Comparison of ENCODE assay signal across 25 cellular contexts in the genomic region with DNA sequence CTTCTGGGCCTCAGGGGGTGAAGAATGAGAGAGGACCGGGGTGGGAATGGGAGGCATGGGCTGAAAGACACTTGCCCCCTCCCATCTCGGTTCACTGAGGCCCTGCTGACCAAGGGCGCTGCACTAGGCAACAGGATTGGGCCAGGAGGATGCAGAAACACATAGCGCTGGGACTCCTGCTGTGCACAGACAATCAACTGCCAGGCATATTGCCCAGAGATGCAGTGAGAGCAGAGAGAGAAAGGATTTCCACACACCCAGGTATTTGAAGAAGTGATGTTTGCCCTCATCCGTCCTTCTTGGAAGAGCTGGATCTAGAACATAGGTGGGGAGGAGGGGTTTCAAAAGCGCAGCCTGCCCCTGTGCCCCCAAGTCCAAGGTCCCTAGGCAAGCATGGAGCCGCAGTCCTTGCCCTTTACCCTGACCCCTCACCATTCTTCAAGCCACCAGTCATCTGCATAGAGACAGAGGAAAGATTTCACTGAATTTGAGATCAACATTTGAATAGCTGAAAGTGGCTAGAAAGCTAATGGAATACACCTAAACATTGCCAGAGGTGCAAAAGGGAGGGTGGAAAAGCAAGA. TPM values are rescaled to one million over a fixed set of nuclear protein-coding genes. Genes with fewer than 3 reads are reported as not detected.
A peak's percentile ranks its signal among the peaks of the same experiment; 100 is the strongest.
DNase-seq lines count a peak whose midpoint lies in the region; ATAC-seq, FAIRE-seq and TF ChIP-seq lines count a peak whose summit lies in the region.
"Had no signal": no experiment of that assay in that cellular context is flagged by ENCODE, and none has a peak within 500 bp of the region (broad histone marks: within the 10 kb centered on the region; RNA-seq: fewer than 3 reads in every experiment).

No MANE protein-coding gene starts in this region.

- no peak overlapping the region for H3T11ph ChIP-seq in H9 (ENCODE audit: low read length)

- H3K36me3 ChIP-seq in HepG2 (replicated peaks in 1 of 2; ENCODE audit: control insufficient read depth in 1 of 2, insufficient read depth in 2 of 2, low read length in 2 of 2) = no peaks in the 10 kb centered on the region
- no peaks in the 10 kb centered on the region for H3K36me3 ChIP-seq in aorta (ENCODE audit: control insufficient read depth in 1 of 2, insufficient read depth in 2 of 2, low read length in 1 of 2)
- H3K36me3 ChIP-seq: HAP-1, tibial nerve had no signal

- H3K79me1 ChIP-seq in H9 (ENCODE audit: insufficient read depth, low read depth, low read length, poor library complexity, severe bottlenecking) = no peaks in the 10 kb centered on the region

- H3K27ac Mint-ChIP-seq in H9 = peak overlapping the region in 2 of 3 experiments; percentile 13 to 77; a peak in 3 of 7 replicates
- H3K27ac Mint-ChIP-seq: activated T-cell treated with anti-CD3 and anti-CD28 coated beads, Interleukin-2, amount 50 U/mL, for 72 hours; naive thymus-derived CD4-positive, alpha-beta T cell had no signal

- peaks cover 0 to 2% (median 0%) of the 10 kb centered on the region in 3 experiments; a peak in 1 of 7 replicates for H3K36me3 Mint-ChIP-seq in H9 (ENCODE audit: insufficient read depth in 1 of 3, low read depth in 3 of 3)
- H3K36me3 Mint-ChIP-seq: naive thymus-derived CD4-positive, alpha-beta T cell had no signal

- no peak overlapping the region for H3K23ac ChIP-seq in H9 (ENCODE audit: insufficient read length, low read depth, low read length)

- peaks cover 2% of the 10 kb centered on the region; the same call in 1 of the 2 replicates for H3K4me1 ChIP-seq in H9 (ENCODE audit: insufficient read depth, low read length)
- H3K4me1 ChIP-seq in HepG2 (ENCODE audit: insufficient read depth, low read length) = peaks cover 53% of the 10 kb centered on the region
- peaks cover 0 to 2% of the 10 kb centered on the region in 2 donors for H3K4me1 ChIP-seq in aorta (ENCODE audit: control insufficient read depth in 1 of 2, insufficient read depth in 2 of 2, low read length in 2 of 2)

- no peak overlapping the region for H2AK5ac ChIP-seq in H9 (ENCODE audit: insufficient read length, low read length)

- no peak overlapping the region; the same call in 1 of the 2 replicates for H3K14ac ChIP-seq in H9 (ENCODE audit: insufficient read depth, low read length)

- BruUV-seq in HepG2 (replicated peaks; lab: Mats Ljungman, UMichigan) = no TSS peak

- H3K27ac ChIP-seq in H9 (ENCODE audit: insufficient read length, low read depth, low read length) (no peak overlapping the region), HepG2 (ENCODE audit: extremely low read length, insufficient read depth, low read length) (no peak overlapping the region), aorta (ENCODE audit: low read depth in 1 of 2, low read length in 2 of 2) (no peak overlapping the region)
- H3K27ac ChIP-seq: tibial nerve had no signal

- no peak overlapping the region for H3K56ac ChIP-seq in H9 (ENCODE audit: insufficient read length, low read depth, low read length)

- H3K9me3 Mint-ChIP-seq in H9 = no peaks in the 10 kb centered on the region; a peak in 1 of 5 replicates
- H3K9me3 Mint-ChIP-seq: activated T-cell treated with anti-CD3 and anti-CD28 coated beads, Interleukin-2, amount 50 U/mL, for 72 hours had no signal

- no peaks in the 10 kb centered on the region for H4K20me1 ChIP-seq in H9 (ENCODE audit: control insufficient read depth, insufficient read depth, insufficient read length)
- H4K20me1 ChIP-seq in HepG2 (ENCODE audit: insufficient read depth, low read length) = no peaks in the 10 kb centered on the region

- intact Hi-C loops in HepG2 (cut with micrococcal nuclease; ENCODE audit: unreplicated experiment) (no loop called here), aorta (cut with DNase I) (no loop called here)

- no peak overlapping the region for H4K5ac ChIP-seq in H9 (ENCODE audit: insufficient read length, low read depth, low read length)

- H3K18ac ChIP-seq in H9 (ENCODE audit: insufficient read length, low read depth, low read length) = no peak overlapping the region

- CTCF ChIA-PET in HepG2 (lab: Yijun Ruan, JAX; ENCODE audit: low intra/inter-chr PET ratio, low total read pairs) = no interaction called here

- DNase-seq in H9 (peak; percentile 52), NCI-H69 (lab: John Stamatoyannopoulos, UW) (peak; percentile 68), HepG2 (ENCODE audit: low spot score) (no peak), aorta (peak; percentile 5 to 9), NCI-H1436 treated with DMSO at 0.1 percent for 48 hours (lab: John Stamatoyannopoulos, UW) (no peak)
- DNase-seq: activated CD4-positive, alpha-beta T cell treated with anti-CD3 and anti-CD28 coated beads for 4 hours; activated naive CD4-positive, alpha-beta T cell treated with anti-CD3 and anti-CD28 coated beads, Interleukin-2, amount 50 U/mL, for 16 hours; activated T-cell treated with anti-CD3 and anti-CD28 coated beads, Interleukin-2, amount 50 U/mL, for 72 hours; AML-193; anterior cingulate cortex; central memory CD4-positive, alpha-beta T cell; GDM1; mammary epithelial cell; naive thymus-derived CD4-positive, alpha-beta T cell; NCI-H1105 treated with DMSO at 0.1 percent for 48 hours; NCI-H526 treated with DMSO at 0.1 percent for 48 hours; posterior cingulate gyrus; SHP77 treated with DMSO at 0.1 percent for 48 hours; stimulated activated naive CD8-positive, alpha-beta T cell treated with anti-CD3 and anti-CD28 coated beads, Interleukin-15, Interleukin-2, amounts not matched to agents 100 U/mL and 50 U/mL, for 24 hours had no signal

- TF ChIP-seq POLR2A in HepG2 (IDR thresholded peaks at IDR 0.05; ENCODE audit: insufficient read depth in 1 of 2, low read depth in 2 of 2, low read length in 2 of 2) = no peak
- TF ChIP-seq POLR2A in GM18505 (IDR thresholded peaks at IDR 0.05; ENCODE audit: borderline replicate concordance, extremely low read depth, insufficient read depth, insufficient read length) = no peak

- FAIRE-seq in HepG2 (lab: Jason Lieb, UNC) = no peak
- FAIRE-seq: frontal cortex, TTC549 had no signal

- no peak overlapping the region for H2BK20ac ChIP-seq in H9 (ENCODE audit: low read depth, low read length, poor library complexity, severe bottlenecking)

- H3K9ac ChIP-seq in H9 (ENCODE audit: extremely low read depth, insufficient read length, low read length) = no peak overlapping the region
- no peak overlapping the region for H3K9ac ChIP-seq in HepG2 (ENCODE audit: insufficient read depth, low read depth, low read length)

- POLR2A ChIA-PET in HepG2 (lab: Yijun Ruan, JAX) = interaction anchor here (1.1 to 5.1 kb wide), 3 partner anchors 9 to 47 kb away, joined by 3 to 33 read pairs (median 6); no protein-coding TSS in a partner anchor

- H3K27me3 ChIP-seq in H9 (ENCODE audit: insufficient read depth, low read length) (no peaks in the 10 kb centered on the region), HepG2 (ENCODE audit: control insufficient read depth in 1 of 2, insufficient read depth in 2 of 2, low read length in 2 of 2) (no peaks in the 10 kb centered on the region), aorta (ENCODE audit: control insufficient read depth in 1 of 2, insufficient read depth in 2 of 2, low read length in 1 of 2) (no peaks in the 10 kb centered on the region)
- H3K27me3 ChIP-seq: tibial nerve had no signal

- H2BK12ac ChIP-seq in H9 (ENCODE audit: insufficient read length, low read depth, low read length) = no peak overlapping the region

- no peaks in the 10 kb centered on the region for H3K9me3 ChIP-seq in H9 (ENCODE audit: control insufficient read depth, low read depth, low read length)
- no peaks in the 10 kb centered on the region for H3K9me3 ChIP-seq in HepG2 (ENCODE audit: low read length)
- H3K9me3 ChIP-seq in aorta (ENCODE audit: control insufficient read depth, low read length) = no peaks in the 10 kb centered on the region
- H3K9me3 ChIP-seq: HAP-1, tibial nerve had no signal

- H3K4me3 ChIP-seq in HepG2 (replicated peaks in 1 of 3; ENCODE audit: insufficient read depth in 1 of 3, low read depth in 2 of 3, low read length in 3 of 3) (no peak overlapping the region), aorta (ENCODE audit: low read length in 2 of 2) (no peak overlapping the region)
- H3K4me3 ChIP-seq: HAP-1, tibial nerve had no signal

- H2AFZ ChIP-seq in H9 (ENCODE audit: low read length) = no peak overlapping the region
- H2AFZ ChIP-seq in HepG2 (ENCODE audit: low read length) = no peak overlapping the region

- no peak overlapping the region for H2BK120ac ChIP-seq in H9 (ENCODE audit: low read depth, low read length, poor library complexity, severe bottlenecking)

- no peak overlapping the region for H4K91ac ChIP-seq in H9 (ENCODE audit: insufficient read length, low read depth, low read length)

- TF ChIP-seq CTCF in H9 (conservative IDR thresholded peaks at IDR 0.05) (no peak), HepG2 (CRISPR knock-in tag; IDR thresholded peaks at IDR 0.05) (no peak)

- no peak overlapping the region for H2BK15ac ChIP-seq in H9 (ENCODE audit: low read depth, low read length)

- ATAC-seq in HepG2 = peak; percentile 16; the same call in 1 of the 3 replicates
- no peak for ATAC-seq in aorta (ENCODE audit: low FRiP score)
- no peak for ATAC-seq in HG03521 (IDR thresholded peaks at IDR 0.05; ENCODE audit: unreplicated experiment)
- no peak for ATAC-seq in GM18505 (IDR thresholded peaks at IDR 0.05; ENCODE audit: unreplicated experiment)
- ATAC-seq: activated T-cell treated with anti-CD3 and anti-CD28 coated beads, Interleukin-2, amount 50 U/mL, for 72 hours; naive thymus-derived CD4-positive, alpha-beta T cell; stimulated activated naive CD8-positive, alpha-beta T cell treated with anti-CD3 and anti-CD28 coated beads, Interleukin-15, Interleukin-2, amounts not matched to agents 100 U/mL and 50 U/mL, for 24 hours had no signal

- in situ Hi-C loops in HepG2 (cut with HindIII; ENCODE audit: extremely low pct_ligation_motif_present, low pct_unique_long_range_greater_than_20kb) = no loop called here

- H3K79me2 ChIP-seq in H9 (ENCODE audit: insufficient read depth, low read length) = no peaks in the 10 kb centered on the region
- H3K79me2 ChIP-seq in HepG2 (ENCODE audit: insufficient read depth, low read length) = no peaks in the 10 kb centered on the region

- H3K4ac ChIP-seq in H9 (ENCODE audit: low read depth, low read length) = no peak overlapping the region

- H3K4me3 Mint-ChIP-seq in H9 = no peak overlapping the region
- H3K4me3 Mint-ChIP-seq: activated T-cell treated with anti-CD3 and anti-CD28 coated beads, Interleukin-2, amount 50 U/mL, for 72 hours; naive thymus-derived CD4-positive, alpha-beta T cell had no signal

- no peak overlapping the region for H4K8ac ChIP-seq in H9 (replicated peaks; ENCODE audit: insufficient read length, low read depth, low read length)

- no peak for TF ChIP-seq RAD21 in HepG2 (CRISPR knock-in tag; IDR thresholded peaks at IDR 0.05)

- peaks cover 42 to 43% of the 10 kb centered on the region in 2 experiments for H3K4me1 Mint-ChIP-seq in H9

- WGBS in H9 (ENCODE audit: extremely low coverage, insufficient read length, low lambda C conversion rate) = no CpG with 5 or more reads among the region's 7 CpGs
- WGBS in HepG2 (ENCODE audit: low lambda C conversion rate) = 19% methylated on average over 6 of the region's 7 CpGs
- 94 to 95% methylated on average over 7 of the region's 7 CpGs for WGBS in aorta, 2 donors

- peaks cover 11% of the 10 kb centered on the region for H3K27me3 Mint-ChIP-seq in H9 (ENCODE audit: low read depth)
- H3K27me3 Mint-ChIP-seq: naive thymus-derived CD4-positive, alpha-beta T cell had no signal

- H3K23me2 ChIP-seq in H9 (ENCODE audit: insufficient read length, low read depth, low read length, poor library complexity, severe bottlenecking) = no peaks in the 10 kb centered on the region

- TF ChIP-seq EP300 in HepG2 (IDR thresholded peaks at IDR 0.05; ENCODE audit: low read depth in 2 of 2, low read length in 2 of 2) (0 out of 4 replicates have a peak, but pooled peaks of 1 of the 2 experiments have one; percentile 32), HepG2 (CRISPR knock-in tag; IDR thresholded peaks at IDR 0.05; ENCODE audit: borderline replicate concordance) (no peak)

- H2BK5ac ChIP-seq in H9 (ENCODE audit: insufficient read length, low read length) = no peak overlapping the region

- H3K4me2 ChIP-seq in H9 (ENCODE audit: insufficient read depth, insufficient read length, low read length) (no peak overlapping the region), HepG2 (ENCODE audit: low read depth, low read length) (peak overlapping the region; percentile 21)

RNA-seq across cellular contexts. Expression of a gene that starts 44.0 kb away (rescaled TPM):
- total RNA-seq in H9 (2021) = 9.2 and 9.5 TPM in 2 replicates
- total RNA-seq in HepG2 (2016; rRNA removed; fragmentation: Illumina TruSeq; extraction: Trizol) = 51.3 and 55.7 TPM in 2 replicates
- total RNA-seq in HepG2 (2016; cell fraction: cytosol; rRNA removed; fragmentation: Illumina TruSeq; extraction: Trizol; ENCODE audit: low read depth) = 14.9 and 19.1 TPM in 2 replicates
- total RNA-seq in HepG2 (2016; cell fraction: insoluble cytoplasmic fraction; rRNA removed; fragmentation: Illumina TruSeq; extraction: Trizol) = 45.5 and 52.6 TPM in 2 replicates
- total RNA-seq in HepG2 (2016; cell fraction: membrane; rRNA removed; fragmentation: Illumina TruSeq; extraction: Trizol) = 16.6 and 16.8 TPM in 2 replicates
- total RNA-seq in HepG2 (2016; cell fraction: nucleus; rRNA removed; fragmentation: Illumina TruSeq; extraction: Trizol) = 72.4 and 83.0 TPM in 2 replicates
- polyA plus RNA-seq in HepG2 (2011; rRNA removed) = 52.9 and 55.1 TPM in 2 replicates
- 28.4 and 33.2 TPM in 2 replicates for polyA plus RNA-seq in HepG2 (2011; cell fraction: cytosol; rRNA removed)
- polyA plus RNA-seq in HepG2 (2011; cell fraction: nucleus; rRNA removed) = 76.4 and 98.4 TPM in 2 replicates
- 48.6 and 60.6 TPM in 2 replicates for polyA plus RNA-seq in HepG2 (2012)
- 1.6 and 1.9 TPM in 2 replicates for polyA plus RNA-seq in HepG2 (2016; cell fraction: cytosol; fragmentation: Illumina TruSeq; extraction: Trizol; ENCODE audit: low read depth)
- polyA plus RNA-seq in HepG2 (2016; cell fraction: insoluble cytoplasmic fraction; fragmentation: Illumina TruSeq; extraction: Trizol; ENCODE audit: low read depth) = 32.3 and 39.6 TPM in 2 replicates
- polyA plus RNA-seq in HepG2 (2016; cell fraction: membrane; fragmentation: Illumina TruSeq; extraction: Trizol; ENCODE audit: low read depth) = 3.7 and 4.3 TPM in 2 replicates
- 56.5 and 64.9 TPM in 2 replicates for polyA plus RNA-seq in HepG2 (2016; cell fraction: nucleus; fragmentation: Illumina TruSeq; extraction: Trizol; ENCODE audit: insufficient read depth, low read depth)
- 29.7 and 302 TPM in 2 replicates for polyA minus RNA-seq in HepG2 (2011; rRNA and poly(A)+ RNA removed; ENCODE audit: low replicate concordance)
- 53.8 and 56.5 TPM in 2 replicates for polyA minus RNA-seq in HepG2 (2011; cell fraction: cytosol; rRNA and poly(A)+ RNA removed)
- polyA minus RNA-seq in HepG2 (2011; cell fraction: nucleus; rRNA and poly(A)+ RNA removed) = 139 and 170 TPM in 2 replicates
- 100 to 1,000 TPM; 117 to 140 TPM for total RNA-seq in aorta
- polyA plus RNA-seq in aorta = 10 to 100 TPM; 40.5 to 56.1 TPM
- polyA plus RNA-seq: naive thymus-derived CD4-positive, alpha-beta T cell had no signal

Comparison
In these comparisons a context has a peak if more than half of its experiments do, and no peak if none do; other contexts are left out.
1. DNase-seq: peak in H9 (single experiment), NCI-H69 (single experiment) and aorta (2 of 2); none in HepG2 (single experiment) and NCI-H1436 treated with DMSO at 0.1 percent for 48 hours (single experiment).